28 cellular contexts compared by ENCODE assay signal in genomic region chr4:162343967-162344366, GRCh38.
"Had no signal": no experiment of that assay in that cellular context is flagged by ENCODE, and none has a peak within 500 bp of the region (broad histone marks: within the 10 kb centered on the region; RNA-seq: fewer than 3 reads in every experiment).

No MANE protein-coding gene starts in this region.

- H3K9ac ChIP-seq: neural progenitor cell, parathyroid adenoma had no signal

- H3K79me2 ChIP-seq: parathyroid adenoma had no signal

- H3K4me1 Mint-ChIP-seq: natural killer cell; nephron; neural progenitor cell; stimulated activated effector memory CD8-positive, alpha-beta T cell treated with anti-CD3 and anti-CD28 coated beads, Interleukin-12 subunit alpha, Interleukin-12 subunit beta, amount 100 ng/mL, for 72 hours had no signal

- H3K36me3 ChIP-seq: neural progenitor cell, ovary, right lobe of liver, sigmoid colon, stomach, thoracic aorta, thyroid gland, tibial nerve, upper lobe of left lung, vagina had no signal

- H3K36me3 Mint-ChIP-seq: natural killer cell; neural progenitor cell; stimulated activated effector memory CD8-positive, alpha-beta T cell treated with anti-CD3 and anti-CD28 coated beads, Interleukin-12 subunit alpha, Interleukin-12 subunit beta, amount 100 ng/mL, for 72 hours; stimulated activated naive B cell treated with anti-CD40 and anti-IgM and Interleukin-4, amounts not matched to agents 10 μg/mL and 1 μg/mL and 100 μg/mL, for 72 hours had no signal

- H2AFZ ChIP-seq: neural progenitor cell, parathyroid adenoma had no signal

- H3K9me3 ChIP-seq: ovary, psoas muscle, right lobe of liver, sigmoid colon, stomach, thoracic aorta, thyroid gland, tibial nerve, upper lobe of left lung, vagina had no signal

- H3K27ac ChIP-seq: neural progenitor cell, ovary, parathyroid adenoma, psoas muscle, right lobe of liver, sigmoid colon, stomach, thoracic aorta, thyroid gland, tibial nerve, upper lobe of left lung, vagina had no signal

- H3K4me3 Mint-ChIP-seq: natural killer cell; nephron; neural progenitor cell; stimulated activated effector memory CD8-positive, alpha-beta T cell treated with anti-CD3 and anti-CD28 coated beads, Interleukin-12 subunit alpha, Interleukin-12 subunit beta, amount 100 ng/mL, for 72 hours; stimulated activated naive B cell treated with anti-CD40 and anti-IgM and Interleukin-4, amounts not matched to agents 10 μg/mL and 1 μg/mL and 100 μg/mL, for 72 hours; stimulated activated naive CD8-positive, alpha-beta T cell treated with anti-CD3 and anti-CD28 coated beads, Interleukin-15, Interleukin-2, amounts not matched to agents 100 ng/mL and 50 ng/mL, for 24 hours had no signal

- DNase-seq: natural killer cell; occipital lobe; ovary; posterior cingulate gyrus; psoas muscle; right cardiac atrium; right lobe of liver; sigmoid colon; small intestine; stimulated activated CD4-positive, alpha-beta T cell treated with anti-CD3 and anti-CD28 coated beads, Interleukin-15, amount 100 ng/mL, for 24 hours; stimulated activated CD4-positive, alpha-beta T cell treated with anti-CD3 and anti-CD28 coated beads, Interleukin-2, amount 100 ng/mL, for 24 hours; stimulated activated CD4-positive, alpha-beta T cell treated with anti-CD3 and anti-CD28 coated beads, Interleukin-2, amount 100 ng/mL, for 48 hours; stimulated activated CD4-positive, alpha-beta T cell treated with anti-CD3 and anti-CD28 coated beads, Interleukin-4, amount 100 ng/mL, for 24 hours; stimulated activated naive B cell treated with anti-CD40 and anti-IgM and Interleukin-4, amounts not matched to agents 10 μg/mL and 1 μg/mL and 100 μg/mL, for 72 hours; stimulated activated naive CD4-positive, alpha-beta T cell treated with Interleukin-2 at 50 U/mL for 16 hours; stomach; thyroid gland; trophoblast cell; upper lobe of left lung had no signal

- H3K27ac Mint-ChIP-seq: natural killer cell; nephron; neural progenitor cell; progenitor cell of endocrine pancreas; stimulated activated effector memory CD8-positive, alpha-beta T cell treated with anti-CD3 and anti-CD28 coated beads, Interleukin-12 subunit alpha, Interleukin-12 subunit beta, amount 100 ng/mL, for 72 hours; stimulated activated naive B cell treated with anti-CD40 and anti-IgM and Interleukin-4, amounts not matched to agents 10 μg/mL and 1 μg/mL and 100 μg/mL, for 72 hours; stimulated activated naive CD8-positive, alpha-beta T cell treated with anti-CD3 and anti-CD28 coated beads, Interleukin-15, Interleukin-2, amounts not matched to agents 100 ng/mL and 50 ng/mL, for 24 hours had no signal

- H3K4me2 ChIP-seq: neural progenitor cell had no signal

- H3K27me3 Mint-ChIP-seq: progenitor cell of endocrine pancreas; stimulated activated naive B cell treated with anti-CD40 and anti-IgM and Interleukin-4, amounts not matched to agents 10 μg/mL and 1 μg/mL and 100 μg/mL, for 72 hours; stimulated activated naive CD8-positive, alpha-beta T cell treated with anti-CD3 and anti-CD28 coated beads, Interleukin-15, Interleukin-2, amounts not matched to agents 100 ng/mL and 50 ng/mL, for 24 hours had no signal

- H3K4me1 ChIP-seq: neural progenitor cell, parathyroid adenoma, psoas muscle, right lobe of liver, sigmoid colon, stomach, thyroid gland, tibial nerve, vagina had no signal

- H3K4me3 ChIP-seq: neural progenitor cell, ovary, psoas muscle, right lobe of liver, sigmoid colon, stomach, thoracic aorta, thyroid gland, tibial nerve, upper lobe of left lung, vagina had no signal

- H3K9me3 Mint-ChIP-seq: nephron, neural progenitor cell had no signal

- H3K27me3 ChIP-seq: neural progenitor cell, ovary, right lobe of liver, sigmoid colon, stomach, thyroid gland, tibial nerve, upper lobe of left lung, vagina had no signal
